10 cellular contexts compared by ENCODE assay signal in genomic region chr6:109397020-109397419, GRCh38. TPM values are rescaled to one million over a fixed set of nuclear protein-coding genes. Genes with fewer than 3 reads are reported as not detected.
DNase-seq lines count a peak whose midpoint lies in the region; ATAC-seq and TF ChIP-seq lines count a peak whose summit lies in the region.
"Had no signal": no experiment of that assay in that cellular context is flagged by ENCODE, and none has a peak within 500 bp of the region (broad histone marks: within the 10 kb centered on the region; RNA-seq: fewer than 3 reads in every experiment).

No MANE protein-coding gene starts in this region.

- H3K27me3 Mint-ChIP-seq in activated CD4-positive, alpha-beta T cell treated with anti-CD3 and anti-CD28 coated beads for 36 hours: no peaks in the 10 kb centered on the region

- no peaks in the 10 kb centered on the region for H3K27me3 ChIP-seq in right atrium auricular region
- H3K27me3 ChIP-seq: sigmoid colon had no signal

- H3K9me3 ChIP-seq in right atrium auricular region: no peaks in the 10 kb centered on the region
- H3K9me3 ChIP-seq: sigmoid colon had no signal

- no peaks in the 10 kb centered on the region for H3K4me1 ChIP-seq in right atrium auricular region
- H3K4me1 ChIP-seq: sigmoid colon had no signal

- no peaks in the 10 kb centered on the region for H3K36me3 Mint-ChIP-seq in activated CD4-positive, alpha-beta T cell treated with anti-CD3 and anti-CD28 coated beads for 36 hours (ENCODE audit: low read depth)

- H3K9me3 Mint-ChIP-seq in activated CD4-positive, alpha-beta T cell treated with anti-CD3 and anti-CD28 coated beads for 36 hours (ENCODE audit: low read depth): no peaks in the 10 kb centered on the region

- no peaks in the 10 kb centered on the region for H3K36me3 ChIP-seq in right atrium auricular region
- H3K36me3 ChIP-seq: sigmoid colon had no signal

- no peak overlapping the region for H3K27ac ChIP-seq in right atrium auricular region
- H3K27ac ChIP-seq: sigmoid colon had no signal

- CTCF ChIA-PET in activated CD4-positive, alpha-beta T cell treated with anti-CD3 and anti-CD28 coated beads for 36 hours (lab: Charles Lee): interaction anchor here (0.6 to 2.9 kb wide), 6 partner anchors 13 to 209 kb away, joined by 3 to 18 read pairs (median 3); no protein-coding TSS in a partner anchor

- H3K4me1 Mint-ChIP-seq in activated CD4-positive, alpha-beta T cell treated with anti-CD3 and anti-CD28 coated beads for 36 hours: peaks cover 6% of the 10 kb centered on the region

- intact Hi-C loops in Right ventricle myocardium superior (cut with DNase I): no loop called here
- intact Hi-C loops in activated CD4-positive, alpha-beta T cell treated with anti-CD3 and anti-CD28 coated beads for 36 hours (cut with DNase I, micrococcal nuclease): no loop called here

- DNase-seq in Right ventricle myocardium superior (no peak), right atrium auricular region (ENCODE audit: low spot score) (no peak), UCSD-AML1 (lab: John Stamatoyannopoulos, UW; ENCODE audit: unreplicated experiment) (peak; percentile 29), hepatic stellate cell (ENCODE audit: low spot score) (peak; percentile 18), NCI-H1417 treated with DMSO at 0.1 percent for 48 hours (lab: John Stamatoyannopoulos, UW) (no peak), inferior parietal cortex (ENCODE audit: extremely low spot score) (no peak)
- DNase-seq in activated CD4-positive, alpha-beta T cell treated with anti-CD3 and anti-CD28 coated beads for 36 hours: no peak
- DNase-seq: hippocampal formation, sigmoid colon had no signal

- H3K4me3 ChIP-seq in right atrium auricular region: no peak overlapping the region
- H3K4me3 ChIP-seq: sigmoid colon had no signal

- no peak overlapping the region for H3K4me3 Mint-ChIP-seq in activated CD4-positive, alpha-beta T cell treated with anti-CD3 and anti-CD28 coated beads for 36 hours

- peak; percentile 39 for ATAC-seq in Right ventricle myocardium superior (ENCODE audit: poor library complexity)
- ATAC-seq in activated CD4-positive, alpha-beta T cell treated with anti-CD3 and anti-CD28 coated beads for 36 hours: no peak
- ATAC-seq in HG02840 (IDR thresholded peaks at IDR 0.05; ENCODE audit: low FRiP score, unreplicated experiment): no peak

- H3K27ac Mint-ChIP-seq in activated CD4-positive, alpha-beta T cell treated with anti-CD3 and anti-CD28 coated beads for 36 hours: no peak overlapping the region

- peak in 1 of 2 donors; percentile 35 for TF ChIP-seq CTCF in right atrium auricular region (IDR thresholded peaks at IDR 0.05)

- POLR2A ChIA-PET in activated CD4-positive, alpha-beta T cell treated with anti-CD3 and anti-CD28 coated beads for 36 hours (lab: Charles Lee): interaction anchor here (1.1 kb wide), 1 partner anchor 14 kb away, joined by 3 read pairs; no protein-coding TSS in a partner anchor

RNA-seq across cellular contexts. Expression of gene CD164, which starts 14.8 kb away (rescaled TPM):
- total RNA-seq in Right ventricle myocardium superior (102 TPM), right atrium auricular region (100 to 1,000 TPM in 1 of 2 donors, 10 to 100 TPM in 1; 99.8 to 129 TPM)
- 100 to 1,000 TPM; 209 to 215 TPM for total RNA-seq in activated CD4-positive, alpha-beta T cell treated with anti-CD3 and anti-CD28 coated beads for 36 hours

RNA-seq across cellular contexts. Expression of gene PPIL6, which starts 43.4 kb away (rescaled TPM):
- total RNA-seq in Right ventricle myocardium superior (5.5 TPM), right atrium auricular region (1 to 10 TPM; 6.9 to 9.1 TPM)
- under 1 TPM in 1 of 2 experiments, not detected in 1; 0.09 TPM for total RNA-seq in activated CD4-positive, alpha-beta T cell treated with anti-CD3 and anti-CD28 coated beads for 36 hours

RNA-seq across cellular contexts. Expression of gene SMPD2, which starts 43.5 kb away (rescaled TPM):
- total RNA-seq in Right ventricle myocardium superior (4.1 TPM), right atrium auricular region (1 to 10 TPM; 5.5 TPM)
- total RNA-seq in activated CD4-positive, alpha-beta T cell treated with anti-CD3 and anti-CD28 coated beads for 36 hours: 1 to 10 TPM; 7.5 to 9.5 TPM

RNA-seq across cellular contexts. Expression of gene MICAL1, which starts 58.6 kb away (rescaled TPM):
- 5.0 TPM for total RNA-seq in Right ventricle myocardium superior
- 10 to 100 TPM in 1 of 2 donors, 1 to 10 TPM in 1; 4.5 to 11.6 TPM for total RNA-seq in right atrium auricular region
- total RNA-seq in activated CD4-positive, alpha-beta T cell treated with anti-CD3 and anti-CD28 coated beads for 36 hours: 10 to 100 TPM; 25.1 to 26.3 TPM

Comparison
In these comparisons a context has a peak if more than half of its experiments do, and no peak if none do; other contexts are left out.
1. DNase-seq: peak in UCSD-AML1 (single experiment) and hepatic stellate cell (single experiment); none in Right ventricle myocardium superior (single experiment), right atrium auricular region (single experiment), activated CD4-positive, alpha-beta T cell treated with anti-CD3 and anti-CD28 coated beads for 36 hours (single experiment), NCI-H1417 treated with DMSO at 0.1 percent for 48 hours (single experiment) and inferior parietal cortex (single experiment).